ENCODE assay signal across 8 cellular contexts in genomic region chr18:48833701-48834394, GRCh38.
DNase-seq lines count a peak whose midpoint lies in the region; ATAC-seq, FAIRE-seq and TF ChIP-seq lines count a peak whose summit lies in the region.

No MANE protein-coding gene starts in this region.

- TF ChIP-seq CTCF in tibial artery (IDR thresholded peaks at IDR 0.05) (no peak), foreskin keratinocyte (conservative IDR thresholded peaks at IDR 0.05) (no peak)

- DNase-seq in NOMO-1 treated with DMSO at 0.1 percent for 48 hours (lab: John Stamatoyannopoulos, UW; ENCODE audit: unreplicated experiment) (peak; percentile 58), activated T-helper 1 cell treated with Interleukin-2 at 50 U/mL for 16 hours (ENCODE audit: low read depth) (peak; percentile 34), left lobe of liver (ENCODE audit: low spot score) (peak; percentile 38), tibial artery (peak; percentile 23 to 60), foreskin keratinocyte (no peak), HTR-8/SVneo (ENCODE audit: insufficient read length, low spot score) (no peak)

- H3K36me3 ChIP-seq in tibial artery, result no peaks in the 10 kb centered on the region

- H3K4me3 ChIP-seq in tibial artery, result peak overlapping the region in 1 of 2 donors; percentile 15

- H3K9me3 ChIP-seq in tibial artery, result no peaks in the 10 kb centered on the region

- H3K27ac ChIP-seq in tibial artery, result peak overlapping the region; percentile 63 to 89
- H3K27ac ChIP-seq in foreskin keratinocyte, result no peak overlapping the region

- ATAC-seq in GM18498 (IDR thresholded peaks at IDR 0.05; ENCODE audit: unreplicated experiment) (peak; percentile 92), HG02588 (IDR thresholded peaks at IDR 0.05; ENCODE audit: unreplicated experiment) (peak; percentile 79), left lobe of liver (no peak), foreskin keratinocyte (no peak)

- no peaks in the 10 kb centered on the region for H3K27me3 ChIP-seq in tibial artery
- H3K27me3 ChIP-seq in foreskin keratinocyte, result no peaks in the 10 kb centered on the region

- intact Hi-C loops in tibial artery (cut with DNase I; ENCODE audit: low total_unique reads), result no loop called here

- H3K4me1 ChIP-seq in tibial artery, result peaks cover 0 to 80% (median 57%) of the 10 kb centered on the region in 4 donors
- peaks cover 24% of the 10 kb centered on the region for H3K4me1 ChIP-seq in foreskin keratinocyte

- FAIRE-seq in HTR-8/SVneo (lab: Jason Lieb, UNC), result no peak

Comparison
In these comparisons a context has a peak if more than half of its experiments do, and no peak if none do; other contexts are left out.
1. ATAC-seq: peak in GM18498 (single experiment) and HG02588 (single experiment); none in left lobe of liver (single experiment) and foreskin keratinocyte (single experiment).
2. DNase-seq: peak in NOMO-1 treated with DMSO at 0.1 percent for 48 hours (single experiment), activated T-helper 1 cell treated with Interleukin-2 at 50 U/mL for 16 hours (single experiment), left lobe of liver (single experiment) and tibial artery (2 of 2); none in foreskin keratinocyte (0 of 2) and HTR-8/SVneo (single experiment).